8 cellular contexts compared by ENCODE assay signal in the genomic region with DNA sequence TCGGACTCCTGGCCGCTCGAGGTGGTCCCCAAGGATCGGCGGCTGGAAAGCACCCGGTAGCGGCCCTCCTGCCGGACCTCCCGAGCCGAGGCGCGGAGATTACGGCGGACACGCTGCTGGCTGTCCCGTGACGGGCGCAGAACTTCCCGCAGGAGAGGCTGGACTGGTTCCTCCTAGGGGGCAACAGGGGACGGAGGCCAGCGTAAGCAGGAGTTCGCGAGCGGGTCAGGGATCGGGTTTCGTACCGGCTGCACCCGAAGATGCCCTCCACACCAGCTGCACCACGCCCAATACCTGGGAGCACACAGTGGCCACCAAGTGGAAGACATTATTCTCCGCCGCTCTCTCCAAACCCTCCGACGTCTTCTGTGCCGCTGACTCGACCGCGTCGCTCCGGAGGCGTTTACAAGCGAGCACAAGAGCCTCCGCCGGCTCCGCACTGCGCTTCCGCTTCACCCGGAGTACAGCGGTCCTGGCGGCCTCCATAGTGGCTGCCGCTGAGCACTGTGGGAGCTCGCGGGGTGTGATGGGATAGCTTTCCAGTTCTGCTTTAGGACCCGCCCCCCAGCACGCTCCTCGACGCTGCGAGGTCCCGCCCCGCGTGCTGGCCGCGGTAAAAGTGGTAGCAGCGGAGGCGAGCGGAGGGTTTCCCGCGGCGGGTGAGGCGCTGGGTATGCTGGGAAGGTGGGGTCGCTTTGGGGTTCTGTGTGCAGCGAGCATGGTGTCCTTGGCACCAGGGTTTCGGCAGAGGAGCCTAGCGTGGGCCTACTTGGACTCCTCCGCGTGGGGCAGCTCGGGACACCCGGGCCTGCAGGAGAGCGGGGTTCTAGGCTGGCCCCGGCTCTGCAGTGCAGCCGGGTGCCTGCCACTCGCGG. TPM values are rescaled to one million over a fixed set of nuclear protein-coding genes. Genes with fewer than 3 reads are reported as not detected.
DNase-seq lines count a peak whose midpoint lies in the region; ATAC-seq lines count a peak whose summit lies in the region.

A gene with protein sequence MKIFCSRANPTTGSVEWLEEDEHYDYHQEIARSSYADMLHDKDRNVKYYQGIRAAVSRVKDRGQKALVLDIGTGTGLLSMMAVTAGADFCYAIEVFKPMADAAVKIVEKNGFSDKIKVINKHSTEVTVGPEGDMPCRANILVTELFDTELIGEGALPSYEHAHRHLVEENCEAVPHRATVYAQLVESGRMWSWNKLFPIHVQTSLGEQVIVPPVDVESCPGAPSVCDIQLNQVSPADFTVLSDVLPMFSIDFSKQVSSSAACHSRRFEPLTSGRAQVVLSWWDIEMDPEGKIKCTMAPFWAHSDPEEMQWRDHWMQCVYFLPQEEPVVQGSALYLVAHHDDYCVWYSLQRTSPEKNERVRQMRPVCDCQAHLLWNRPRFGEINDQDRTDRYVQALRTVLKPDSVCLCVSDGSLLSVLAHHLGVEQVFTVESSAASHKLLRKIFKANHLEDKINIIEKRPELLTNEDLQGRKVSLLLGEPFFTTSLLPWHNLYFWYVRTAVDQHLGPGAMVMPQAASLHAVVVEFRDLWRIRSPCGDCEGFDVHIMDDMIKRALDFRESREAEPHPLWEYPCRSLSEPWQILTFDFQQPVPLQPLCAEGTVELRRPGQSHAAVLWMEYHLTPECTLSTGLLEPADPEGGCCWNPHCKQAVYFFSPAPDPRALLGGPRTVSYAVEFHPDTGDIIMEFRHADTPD (plus strand): TSS at position 579 of the 875 bp plus-strand sequence. CDS start 4,961 bp downstream, outside the sequence.
A gene (minus strand): TSS at position 506 of the 875 bp plus-strand sequence. CDS start 20 bp downstream, at position 486.

- ATAC-seq in GM21360 (IDR thresholded peaks at IDR 0.05; ENCODE audit: unreplicated experiment) = peak; percentile 94

- DNase-seq in COLO829 (ENCODE audit: low spot score) = peak; percentile 90
- peak; percentile 92 for DNase-seq in HT-29 (ENCODE audit: low spot score)
- DNase-seq in NK-92 treated with Interleukin-12 subunit alpha and Interleukin-12 subunit beta, amount 100 ng/mL, for 24 hours (lab: John Stamatoyannopoulos, UW) = peak; percentile 80
- peak; percentile 94 for DNase-seq in activated CD8-positive, alpha-beta memory T cell treated with anti-CD3 and anti-CD28 coated beads for 24 hours
- peak; percentile 88 for DNase-seq in effector CD4-positive, alpha-beta T cell
- peak; percentile 93 for DNase-seq in lung microvascular endothelial cell (ENCODE audit: low read depth in 2 of 2)
- DNase-seq in stimulated activated CD4-positive, alpha-beta T cell treated with anti-CD3 and anti-CD28 coated beads, TNF-alpha, amount 100 ng/mL, for 48 hours (ENCODE audit: low read depth in 3 of 3) = peak; percentile 82 to 90 (median 87)

RNA-seq across cellular contexts. Expression of the first gene that starts in this region (rescaled TPM):
- total RNA-seq in HT-29 (2014; rRNA removed; shearing (Covaris generic)) = 36.3 and 50.6 TPM in 2 replicates
- 20.9 and 22.0 TPM in 2 replicates for total RNA-seq in lung microvascular endothelial cell

RNA-seq across cellular contexts. Expression of the second gene that starts in this region (rescaled TPM):
- 15.0 and 22.2 TPM in 2 replicates for total RNA-seq in HT-29 (2014; rRNA removed; shearing (Covaris generic))
- 8.3 and 10.3 TPM in 2 replicates for total RNA-seq in lung microvascular endothelial cell

Comparison
In these comparisons a context has a peak if more than half of its experiments do, and no peak if none do; other contexts are left out.
1. Peak in every context shown above with its lines: DNase-seq and ATAC-seq.